In the genomic region with DNA sequence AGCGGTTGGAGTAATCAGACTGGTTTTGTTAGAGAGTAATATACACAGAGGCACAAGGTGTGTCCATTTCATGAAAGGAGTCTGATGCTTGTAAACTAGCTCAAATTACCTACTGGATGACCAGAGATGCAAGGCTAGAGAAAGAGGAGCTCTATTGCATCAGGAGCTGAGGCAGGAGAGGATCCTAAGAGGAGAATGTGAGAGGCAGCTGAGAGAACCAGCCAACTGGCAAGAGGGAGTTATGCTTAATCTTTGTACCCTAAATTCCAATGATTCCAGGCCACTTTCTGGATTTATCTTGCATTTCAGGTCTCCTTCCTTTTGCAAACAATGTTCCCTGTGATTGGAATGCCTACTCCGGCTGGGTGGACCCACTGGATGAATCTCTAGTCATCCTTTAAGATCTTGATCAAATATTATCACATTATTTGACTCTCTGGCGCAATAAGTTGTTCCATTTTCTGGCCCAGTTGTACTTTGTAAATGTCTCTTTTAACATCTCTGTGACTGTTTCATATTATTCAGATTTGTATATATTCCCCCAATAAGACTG, we compare ENCODE assay signal across 13 cellular contexts. TPM values are rescaled to one million over a fixed set of nuclear protein-coding genes. Genes with fewer than 3 reads are reported as not detected.
DNase-seq lines count a peak whose midpoint lies in the region; ATAC-seq lines count a peak whose summit lies in the region.
"Had no signal": no experiment of that assay in that cellular context is flagged by ENCODE, and none has a peak within 500 bp of the region (broad histone marks: within the 10 kb centered on the region; RNA-seq: fewer than 3 reads in every experiment).

No MANE protein-coding gene starts in this region.

- 80 to 89% methylated on average over 3 of the region's 3 CpGs for WGBS in GM23248 (ENCODE audit: low coverage in 1 of 2, low lambda C conversion rate in 2 of 2, missing lambda C conversion rate in 2 of 2), 2 experiments
- no CpG with 5 or more reads among the region's 3 CpGs for WGBS in neuronal stem cell (ENCODE audit: extremely low coverage in 2 of 2, insufficient read length in 2 of 2, insufficient replicate concordance in 1 of 2), 2 donors

- no peaks in the 10 kb centered on the region for H3K79me1 ChIP-seq in neuronal stem cell (ENCODE audit: low read depth, low read length)

- no peak overlapping the region for H2AK5ac ChIP-seq in neuronal stem cell (ENCODE audit: low read depth, low read length)

- H3K18ac ChIP-seq in neuronal stem cell (ENCODE audit: low read length): no peak overlapping the region

- in situ Hi-C loops in GM23248 (cut with MboI): no loop called here

- H4K91ac ChIP-seq in neuronal stem cell (ENCODE audit: low read depth, low read length, poor library complexity): no peak overlapping the region

- DNase-seq in GM23248 (peak; percentile 23), NCI-H226 (peak; percentile 52), neuronal stem cell (ENCODE audit: low spot score) (no peak), activated T-cell treated with anti-CD3 and anti-CD28 coated beads for 4 hours (no peak), NOMO-1 (lab: John Stamatoyannopoulos, UW; ENCODE audit: unreplicated experiment in 2 of 2) (no peak)
- DNase-seq: CD4-positive, alpha-beta T cell; colonic mucosa; naive thymus-derived CD8-positive, alpha-beta T cell had no signal

- no peaks in the 10 kb centered on the region for H3K9me3 ChIP-seq in GM23248 (ENCODE audit: low read depth)
- no peaks in the 10 kb centered on the region for H3K9me3 ChIP-seq in neuronal stem cell (replicated peaks in 1 of 2; ENCODE audit: control insufficient read depth in 2 of 2, insufficient read depth in 1 of 2, low read depth in 1 of 2, low read length in 2 of 2)
- H3K9me3 ChIP-seq: colonic mucosa, suprapubic skin had no signal

- no peak overlapping the region for H2BK15ac ChIP-seq in neuronal stem cell (ENCODE audit: low read length)

- no peak overlapping the region for H2BK12ac ChIP-seq in neuronal stem cell (ENCODE audit: low read length)

- H2AFZ ChIP-seq in GM23248 (peak overlapping the region; percentile 22), neuronal stem cell (ENCODE audit: low read length) (peak overlapping the region; percentile 31)

- no peak overlapping the region for H2BK120ac ChIP-seq in neuronal stem cell (ENCODE audit: low read depth, low read length)

- no peak overlapping the region for H2BK5ac ChIP-seq in neuronal stem cell (ENCODE audit: low read length)

- no peak overlapping the region for H3K23ac ChIP-seq in neuronal stem cell (ENCODE audit: low read depth, low read length, poor library complexity)

- peaks cover 11% of the 10 kb centered on the region; the same call in 1 of the 2 replicates for H3K4me1 ChIP-seq in GM23248 (ENCODE audit: insufficient read depth)
- peaks cover 0 to 3% of the 10 kb centered on the region in 2 donors for H3K4me1 ChIP-seq in neuronal stem cell (ENCODE audit: control insufficient read depth in 2 of 2, insufficient read depth in 1 of 2, low read depth in 1 of 2, low read length in 2 of 2)

- H3K36me3 ChIP-seq in GM23248 (ENCODE audit: low read depth) (no peaks in the 10 kb centered on the region), neuronal stem cell (replicated peaks in 1 of 2; ENCODE audit: control insufficient read depth in 2 of 2, insufficient read depth in 2 of 2, low read length in 2 of 2) (no peaks in the 10 kb centered on the region)
- H3K36me3 ChIP-seq: colonic mucosa, suprapubic skin had no signal

- H3K27ac ChIP-seq in GM23248 (peak overlapping the region; percentile 24; the same call in 1 of the 2 replicates), neuronal stem cell (replicated peaks; ENCODE audit: low read length) (peak overlapping the region; percentile 8)
- H3K27ac ChIP-seq: colonic mucosa, suprapubic skin had no signal

- H3K79me2 ChIP-seq in GM23248 (ENCODE audit: insufficient read depth): no peaks in the 10 kb centered on the region

- H3K4ac ChIP-seq in neuronal stem cell (ENCODE audit: low read length): no peak overlapping the region

- H3K9ac ChIP-seq in GM23248 (no peak overlapping the region), neuronal stem cell (ENCODE audit: low read depth, low read length, poor library complexity) (no peak overlapping the region)

- H4K20me1 ChIP-seq in GM23248 (ENCODE audit: insufficient read depth): no peaks in the 10 kb centered on the region

- ATAC-seq in esophagus mucosa (peak; percentile 72), GM19455 (IDR thresholded peaks at IDR 0.05; ENCODE audit: unreplicated experiment) (no peak), HG03025 (IDR thresholded peaks at IDR 0.05; ENCODE audit: low FRiP score, unreplicated experiment) (no peak)
- ATAC-seq: activated naive CD4-positive, alpha-beta T cell treated with anti-CD3 and anti-CD28 coated beads, Interleukin-2, amount 50 U/mL, for 72 hours; naive thymus-derived CD8-positive, alpha-beta T cell had no signal

- H3K27me3 ChIP-seq in GM23248 (replicated peaks; ENCODE audit: insufficient read depth) (no peaks in the 10 kb centered on the region), neuronal stem cell (ENCODE audit: control insufficient read depth in 3 of 3, insufficient read depth in 3 of 3, low read depth in 1 of 3, low read length in 3 of 3) (no peaks in the 10 kb centered on the region)
- H3K27me3 ChIP-seq: colonic mucosa, suprapubic skin had no signal

- no peak overlapping the region for H3K14ac ChIP-seq in neuronal stem cell (ENCODE audit: low read length)

- no peaks in the 10 kb centered on the region for H3K9me2 ChIP-seq in GM23248 (ENCODE audit: insufficient read depth)

- H3F3A ChIP-seq in GM23248 (ENCODE audit: insufficient read depth): 0 out of 2 replicates have a peak, but pooled peaks cover 13% of the 10 kb centered on the region

- H4K8ac ChIP-seq in neuronal stem cell (ENCODE audit: low read depth, low read length): no peak overlapping the region

- H3K4me3 ChIP-seq in GM23248 (no peak overlapping the region), neuronal stem cell (ENCODE audit: low read length in 2 of 2) (no peak overlapping the region)
- H3K4me3 ChIP-seq: colonic mucosa, suprapubic skin had no signal

- no peak overlapping the region for H3K4me2 ChIP-seq in GM23248 (ENCODE audit: unreplicated experiment)
- no peak overlapping the region for H3K4me2 ChIP-seq in neuronal stem cell (ENCODE audit: insufficient read depth, low read length, poor library complexity, severe bottlenecking)

RNA-seq across cellular contexts. Expression of a gene that starts 57.5 kb away (rescaled TPM):
- total RNA-seq in GM23248 (2014; rRNA removed; shearing (Covaris generic)): 24.9 and 25.6 TPM in 2 replicates
- 18.7 and 21.7 TPM in 2 replicates for polyA plus RNA-seq in GM23248 (2016; fragmentation: Nextera tagmentation; extraction: Ambion mirVana)
- total RNA-seq in esophagus mucosa: 54.9 TPM
- 79.7 TPM for polyA plus RNA-seq in neuronal stem cell (2013, experiment 1 of 2)
- 79.0 TPM for polyA plus RNA-seq in neuronal stem cell (2013, experiment 2 of 2)

Comparison
In these comparisons a context has a peak if more than half of its experiments do, and no peak if none do; other contexts are left out.
1. DNase-seq: peak in GM23248 (single experiment) and NCI-H226 (single experiment); none in neuronal stem cell (single experiment), activated T-cell treated with anti-CD3 and anti-CD28 coated beads for 4 hours (single experiment) and NOMO-1 (0 of 2).